ENCODE assay signal across 29 cellular contexts in the genomic region with DNA sequence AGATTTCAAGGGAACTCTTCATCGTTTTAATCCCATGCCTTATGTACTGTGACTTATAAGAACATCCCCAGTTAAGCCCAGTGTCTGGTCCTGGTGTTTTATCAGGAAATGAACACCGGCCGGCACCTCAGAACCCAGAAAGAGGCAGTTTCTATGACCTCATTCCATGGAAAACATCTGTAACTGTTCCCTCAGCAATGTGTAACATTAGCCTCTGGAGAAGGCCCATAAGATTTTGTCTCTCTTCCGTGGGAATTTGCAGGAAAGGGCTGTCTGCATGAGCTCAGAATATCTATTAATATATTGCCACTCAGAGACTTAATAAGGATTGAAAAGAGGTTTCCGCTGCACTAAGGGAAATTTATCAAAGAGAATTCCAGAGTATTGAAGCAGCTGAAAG. TPM values are rescaled to one million over a fixed set of nuclear protein-coding genes. Genes with fewer than 3 reads are reported as not detected.
DNase-seq lines count a peak whose midpoint lies in the region; ATAC-seq and TF ChIP-seq lines count a peak whose summit lies in the region.
"Had no signal": no experiment of that assay in that cellular context is flagged by ENCODE, and none has a peak within 500 bp of the region (broad histone marks: within the 10 kb centered on the region; RNA-seq: fewer than 3 reads in every experiment).

No MANE protein-coding gene starts in this region.

- H3K9me3 Mint-ChIP-seq in mesothelial cell of epicardium, result peaks cover 5% of the 10 kb centered on the region
- H3K9me3 Mint-ChIP-seq: activated T-helper 2 cell treated with anti-CD3 and anti-CD28 coated beads, Interferon-gamma antibody, Interleukin-2, Interleukin-4, amounts not matched to agents 10 μg/mL and 5 μg/mL and 100 μg/mL, durations not matched to agents 14 hours and 24 hours and 36 hours; CD4-positive, alpha-beta T cell; effector memory CD8-positive, alpha-beta T cell; neural crest cell had no signal

- H3K36me3 Mint-ChIP-seq in mesothelial cell of epicardium, result no peaks in the 10 kb centered on the region

- H3K27ac ChIP-seq in AG04450 (ENCODE audit: low read depth, low read length), result peak overlapping the region; percentile 47
- no peak overlapping the region for H3K27ac ChIP-seq in fibroblast of lung (ENCODE audit: insufficient read depth, low read length)
- H3K27ac ChIP-seq: gastroesophageal sphincter, pancreas, upper lobe of right lung had no signal

- ATAC-seq in activated CD4-positive, CD25-positive, alpha-beta regulatory T cell treated with anti-CD3 and anti-CD28 coated beads, Interleukin-2, amount 50 U/mL, for 24 hours, result no peak
- ATAC-seq: activated CD8-positive, alpha-beta T cell treated with anti-CD3 and anti-CD28 coated beads, Interleukin-2, amount 10 ng/mL, durations not matched to agents 7 days and 5 days; effector memory CD8-positive, alpha-beta T cell; gastroesophageal sphincter; pancreas; upper lobe of right lung had no signal

- H3K4me3 ChIP-seq in AG04450 (ENCODE audit: low read depth, low read length) (no peak overlapping the region), fibroblast of lung (replicated peaks in 1 of 4; ENCODE audit: control extremely low read depth in 1 of 4, insufficient read depth in 1 of 4, low read depth in 3 of 4, low read length in 4 of 4) (no peak overlapping the region)
- H3K4me3 ChIP-seq: gastroesophageal sphincter, HAP-1, pancreas, skin epidermis, upper lobe of right lung had no signal

- no peak overlapping the region for H3K4me3 Mint-ChIP-seq in mesothelial cell of epicardium
- H3K4me3 Mint-ChIP-seq: activated CD8-positive, alpha-beta T cell treated with anti-CD3 and anti-CD28 coated beads, Interleukin-2, amount 10 ng/mL, durations not matched to agents 7 days and 5 days; CD4-positive, alpha-beta T cell; effector memory CD8-positive, alpha-beta T cell; neural crest cell had no signal

- no peaks in the 10 kb centered on the region for H3K79me2 ChIP-seq in fibroblast of lung (ENCODE audit: control insufficient read depth, insufficient read depth, low read length)

- peaks cover 8% of the 10 kb centered on the region for H3K4me1 ChIP-seq in fibroblast of lung (ENCODE audit: control insufficient read depth, extremely low read depth, insufficient read depth, low read length)

- no peaks in the 10 kb centered on the region for H3K27me3 ChIP-seq in AG04450 (ENCODE audit: control insufficient read depth, insufficient read depth, low read length)
- H3K27me3 ChIP-seq in fibroblast of lung (ENCODE audit: control insufficient read depth, insufficient read depth, low read length), result no peaks in the 10 kb centered on the region
- H3K27me3 ChIP-seq: gastroesophageal sphincter, pancreas, upper lobe of right lung had no signal

- no peaks in the 10 kb centered on the region for H4K20me1 ChIP-seq in fibroblast of lung (ENCODE audit: control insufficient read depth, extremely low read depth, insufficient read depth, low read length)

- DNase-seq in AG04450 (ENCODE audit: low read depth, low spot score) (no peak), amniotic epithelial cell (ENCODE audit: low read depth) (peak; percentile 68), fibroblast of lung (ENCODE audit: low read depth in 2 of 2) (peak; percentile 53 to 74), mesothelial cell of epicardium (ENCODE audit: low spot score in 2 of 2, unreplicated experiment in 2 of 2) (no peak), HUDEP-2 (lab: John Stamatoyannopoulos, UW; ENCODE audit: unreplicated experiment in 76 of 76) (no peak), DMS 273 treated with DMSO at 0.1 percent for 48 hours (lab: John Stamatoyannopoulos, UW) (no peak), HPDE6-E6E7 (ENCODE audit: extremely low spot score) (no peak)
- DNase-seq: activated CD4-positive, alpha-beta T cell treated with anti-CD3 and anti-CD28 coated beads for 4 hours; activated CD8-positive, alpha-beta T cell treated with anti-CD3 and anti-CD28 coated beads, Interleukin-2, amount 10 ng/mL, durations not matched to agents 7 days and 5 days; activated naive CD4-positive, alpha-beta T cell treated with anti-CD3 and anti-CD28 coated beads, Interleukin-2, amount 50 U/mL, for 16 hours; AML-193; CD4-positive, alpha-beta T cell; effector memory CD8-positive, alpha-beta T cell; EL; mammary epithelial cell; NCI-H1092; NCI-H1694 treated with DMSO at 0.1 percent for 48 hours; NCI-H446; NCI-H82; pancreas; SHP77 treated with DMSO at 0.1 percent for 48 hours; stimulated activated naive CD4-positive, alpha-beta T cell; upper lobe of right lung had no signal

- H2AFZ ChIP-seq in fibroblast of lung (ENCODE audit: low read length), result no peak overlapping the region

- H3K9me3 ChIP-seq in AG04450 (ENCODE audit: control insufficient read depth, insufficient read depth, low read length) (no peaks in the 10 kb centered on the region), fibroblast of lung (ENCODE audit: control insufficient read depth, insufficient read depth, low read depth, low read length) (no peaks in the 10 kb centered on the region)
- H3K9me3 ChIP-seq: gastroesophageal sphincter, HAP-1, pancreas, upper lobe of right lung had no signal

- no peaks in the 10 kb centered on the region for H3K36me3 ChIP-seq in fibroblast of lung (ENCODE audit: control insufficient read depth, insufficient read depth, low read length)
- H3K36me3 ChIP-seq: gastroesophageal sphincter, HAP-1, pancreas, upper lobe of right lung had no signal

- peaks cover 26% of the 10 kb centered on the region for H3K4me1 Mint-ChIP-seq in mesothelial cell of epicardium

- no peak overlapping the region for H3K4me2 ChIP-seq in fibroblast of lung (ENCODE audit: extremely low read depth, insufficient read depth, low read length)

- POLR2A ChIA-PET in AG04450 (lab: Yijun Ruan, JAX), result no interaction called here

- CTCF ChIA-PET in AG04450 (lab: Charles Lee), result interaction anchor here (0.9 to 2.5 kb wide), 2 partner anchors 143 to 703 kb away, joined by 3 to 10 read pairs; no protein-coding TSS in a partner anchor

- peak overlapping the region; percentile 89 for H3K27ac Mint-ChIP-seq in mesothelial cell of epicardium
- H3K27ac Mint-ChIP-seq: activated CD8-positive, alpha-beta T cell treated with anti-CD3 and anti-CD28 coated beads, Interleukin-2, amount 10 ng/mL, durations not matched to agents 7 days and 5 days; activated T-helper 2 cell treated with anti-CD3 and anti-CD28 coated beads, Interferon-gamma antibody, Interleukin-2, Interleukin-4, amounts not matched to agents 10 μg/mL and 5 μg/mL and 100 μg/mL, durations not matched to agents 14 hours and 24 hours and 36 hours; CD4-positive, alpha-beta T cell; effector memory CD8-positive, alpha-beta T cell had no signal

- H3K9ac ChIP-seq in fibroblast of lung (ENCODE audit: insufficient read depth, low read length), result no peak overlapping the region

- H3K27me3 Mint-ChIP-seq in mesothelial cell of epicardium (ENCODE audit: low read depth), result no peaks in the 10 kb centered on the region
- H3K27me3 Mint-ChIP-seq: CD4-positive, alpha-beta T cell; effector memory CD8-positive, alpha-beta T cell had no signal

- TF ChIP-seq CTCF in AG04450 (IDR thresholded peaks at IDR 0.05; ENCODE audit: low read depth, low read length) (no peak), fibroblast of lung (conservative IDR thresholded peaks at IDR 0.05 in 1 of 2, IDR thresholded peaks at IDR 0.05 in 1 of 2; ENCODE audit: low read depth in 1 of 2, low read length in 2 of 2) (no peak), mesothelial cell of epicardium (IDR thresholded peaks at IDR 0.05; ENCODE audit: unreplicated experiment) (no peak)

RNA-seq across cellular contexts. Expression of a gene that starts 3.1 kb away (rescaled TPM):
- polyA plus RNA-seq in AG04450 (2011; rRNA removed) (1.2 and 1.7 TPM in 2 replicates), fibroblast of lung (1.6 and 2.3 TPM in 2 replicates)
- polyA minus RNA-seq in AG04450 (2011; rRNA and poly(A)+ RNA removed), result 1.0 and 1.1 TPM in 2 replicates
- total RNA-seq in fibroblast of lung (4.6 and 7.3 TPM in 2 replicates), mesothelial cell of epicardium (3.3 to 3.8 TPM (median 3.4 TPM) in 3 replicates)
- 0.94 and 1.2 TPM in 2 replicates for polyA plus RNA-seq in fibroblast of lung (2012)
- 0.59 and 1.7 TPM in 2 replicates for polyA minus RNA-seq in fibroblast of lung (ENCODE audit: low replicate concordance)

RNA-seq across cellular contexts. Expression of a gene that starts 39.1 kb away (rescaled TPM):
- polyA plus RNA-seq in AG04450 (2011; rRNA removed) (27.9 and 41.7 TPM in 2 replicates), fibroblast of lung (43.1 and 44.2 TPM in 2 replicates)
- polyA minus RNA-seq in AG04450 (2011; rRNA and poly(A)+ RNA removed), result 7.9 and 10.6 TPM in 2 replicates
- total RNA-seq in fibroblast of lung (30.3 and 40.3 TPM in 2 replicates), mesothelial cell of epicardium (18.6 to 21.0 TPM (median 20.6 TPM) in 3 replicates)
- polyA plus RNA-seq in fibroblast of lung (2012), result 25.8 and 29.2 TPM in 2 replicates
- polyA minus RNA-seq in fibroblast of lung (ENCODE audit: low replicate concordance), result 1.2 and 1.9 TPM in 2 replicates

Comparison
In these comparisons a context has a peak if more than half of its experiments do, and no peak if none do; other contexts are left out.
1. DNase-seq: peak in amniotic epithelial cell (single experiment) and fibroblast of lung (2 of 2); none in AG04450 (single experiment), mesothelial cell of epicardium (0 of 2), HUDEP-2 (0 of 76), DMS 273 treated with DMSO at 0.1 percent for 48 hours (single experiment) and HPDE6-E6E7 (single experiment).